In genomic region chr10:48536226-48536500, GRCh38 we compare ENCODE assay signal across 1 cellular context.
TF ChIP-seq lines count a peak whose summit lies in the region.

No MANE protein-coding gene starts in this region.

TF ChIP-seq in IMR-90, 13 proteins besides CTCF, POLR2A, EP300 and RAD21:
- TF ChIP-seq NFE2L2 (IDR thresholded peaks at IDR 0.05; ENCODE audit: low read depth, low read length) (no peak), RCOR1 (IDR thresholded peaks at IDR 0.05; ENCODE audit: insufficient replicate concordance, low read length) (no peak), CHD1 (IDR thresholded peaks at IDR 0.05; ENCODE audit: low read depth, low read length) (no peak), MXI1 (IDR thresholded peaks at IDR 0.05; ENCODE audit: borderline replicate concordance, low read depth, low read length) (no peak), CEBPB (IDR thresholded peaks at IDR 0.05; ENCODE audit: low read depth, low read length) (no peak), MAZ (IDR thresholded peaks at IDR 0.05; ENCODE audit: borderline replicate concordance, low read depth, low read length) (no peak), USF2 (IDR thresholded peaks at IDR 0.05; ENCODE audit: low read depth, low read length) (no peak)
